ENCODE assay signal across 17 cellular contexts in the genomic region with DNA sequence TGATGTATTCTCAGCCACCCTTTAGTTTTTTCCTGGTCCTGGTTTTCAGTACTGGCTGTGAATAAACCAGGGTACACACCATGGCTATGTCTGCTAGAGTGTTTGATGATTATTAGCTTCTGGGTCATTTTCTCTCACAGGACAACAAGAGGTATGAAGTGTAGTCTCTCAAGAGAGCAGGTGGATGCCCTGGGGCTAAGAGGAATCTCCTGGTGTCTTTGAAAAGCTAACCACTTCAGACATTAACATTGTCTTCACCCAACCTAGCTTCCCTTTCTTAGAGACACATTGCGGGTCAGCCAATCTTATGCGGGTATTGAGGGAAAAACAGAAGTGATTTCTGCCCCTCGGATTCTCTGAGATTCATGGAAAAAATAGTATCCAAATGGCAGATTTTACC. TPM values are rescaled to one million over a fixed set of nuclear protein-coding genes. Genes with fewer than 3 reads are reported as not detected.
DNase-seq lines count a peak whose midpoint lies in the region; ATAC-seq and TF ChIP-seq lines count a peak whose summit lies in the region.
"Had no signal": no experiment of that assay in that cellular context is flagged by ENCODE, and none has a peak within 500 bp of the region (broad histone marks: within the 10 kb centered on the region; RNA-seq: fewer than 3 reads in every experiment).

No MANE protein-coding gene starts in this region.

- ATAC-seq in HG03045 (IDR thresholded peaks at IDR 0.05; ENCODE audit: unreplicated experiment) (no peak), GM18861 (IDR thresholded peaks at IDR 0.05; ENCODE audit: unreplicated experiment) (no peak)
- ATAC-seq: HepG2; stimulated activated naive CD8-positive, alpha-beta T cell treated with anti-CD3 and anti-CD28 coated beads, Interleukin-15, Interleukin-2, amounts not matched to agents 100 U/mL and 50 U/mL, for 24 hours had no signal

- H3K4me1 ChIP-seq in NT2/D1 (ENCODE audit: insufficient read depth, insufficient read length) = no peaks in the 10 kb centered on the region
- H3K4me1 ChIP-seq in neuron (ENCODE audit: insufficient read depth, low read length) = peaks cover 9% of the 10 kb centered on the region
- H3K4me1 ChIP-seq: Peyer's patch had no signal

- H2AFZ ChIP-seq in neuron (ENCODE audit: low read depth, low read length) = no peak overlapping the region

- H3K4me3 ChIP-seq in NT2/D1 (ENCODE audit: insufficient read length, low read depth) (peak overlapping the region; percentile 68), fibroblast of villous mesenchyme (ENCODE audit: low read depth, low read length) (no peak overlapping the region), neuron (ENCODE audit: low read length) (peak overlapping the region; percentile 96)
- H3K4me3 ChIP-seq: Peyer's patch, skin epidermis had no signal

- peak; percentile 52 for DNase-seq in NCI-H146 (lab: John Stamatoyannopoulos, UW)
- DNase-seq in NCI-H146 treated with DMSO at 0.1 percent for 48 hours (lab: John Stamatoyannopoulos, UW; ENCODE audit: unreplicated experiment) = no peak
- peak; percentile 70 for DNase-seq in NT2/D1 (ENCODE audit: low read depth, low spot score)
- DNase-seq in fibroblast of villous mesenchyme (ENCODE audit: low read depth) = peak; percentile 0
- no peak for DNase-seq in activated CD8-positive, alpha-beta memory T cell treated with anti-CD3 and anti-CD28 coated beads for 24 hours
- DNase-seq: activated CD4-positive, alpha-beta T cell treated with anti-CD3 and anti-CD28 coated beads for 4 hours; CD4-positive, CD25-positive, alpha-beta regulatory T cell; hippocampal formation; NCI-H1105; NCI-H446 treated with DMSO at 0.1 percent for 48 hours; Peyer's patch; stimulated activated naive CD8-positive, alpha-beta T cell treated with anti-CD3 and anti-CD28 coated beads, Interleukin-15, Interleukin-2, amounts not matched to agents 100 U/mL and 50 U/mL, for 24 hours had no signal

- H3K9ac ChIP-seq in NT2/D1 (ENCODE audit: insufficient read length, low read depth) = no peak overlapping the region

- no peak for TF ChIP-seq CTCF in fibroblast of villous mesenchyme (IDR thresholded peaks at IDR 0.05; ENCODE audit: insufficient read depth, low read depth, low read length)

- no peaks in the 10 kb centered on the region for H3K9me3 ChIP-seq in NT2/D1 (ENCODE audit: insufficient read depth, low read length)
- H3K9me3 ChIP-seq in neuron (ENCODE audit: low read length) = peaks cover 16% of the 10 kb centered on the region

- H3K36me3 ChIP-seq in NT2/D1 (ENCODE audit: insufficient read depth, insufficient read length, low read length) (peaks cover 21% of the 10 kb centered on the region), neuron (ENCODE audit: insufficient read depth, low read length) (peaks cover 25% of the 10 kb centered on the region)
- H3K36me3 ChIP-seq: Peyer's patch had no signal

- H3K27me3 ChIP-seq in NT2/D1 (ENCODE audit: insufficient read depth, insufficient read length) (no peaks in the 10 kb centered on the region), neuron (ENCODE audit: insufficient read depth, low read length) (no peaks in the 10 kb centered on the region)
- H3K27me3 ChIP-seq: Peyer's patch had no signal

RNA-seq across cellular contexts. Expression of gene ZNF730, which starts 1.6 kb away (rescaled TPM):
- total RNA-seq in fibroblast of villous mesenchyme = 0.64 and 1.3 TPM in 2 replicates
- total RNA-seq: Peyer's patch had no signal

Comparison
In these comparisons a context has a peak if more than half of its experiments do, and no peak if none do; other contexts are left out.
1. DNase-seq: peak in NCI-H146 (single experiment), NT2/D1 (single experiment) and fibroblast of villous mesenchyme (single experiment); none in NCI-H146 treated with DMSO at 0.1 percent for 48 hours (single experiment) and activated CD8-positive, alpha-beta memory T cell treated with anti-CD3 and anti-CD28 coated beads for 24 hours (single experiment).